In the genomic region with DNA sequence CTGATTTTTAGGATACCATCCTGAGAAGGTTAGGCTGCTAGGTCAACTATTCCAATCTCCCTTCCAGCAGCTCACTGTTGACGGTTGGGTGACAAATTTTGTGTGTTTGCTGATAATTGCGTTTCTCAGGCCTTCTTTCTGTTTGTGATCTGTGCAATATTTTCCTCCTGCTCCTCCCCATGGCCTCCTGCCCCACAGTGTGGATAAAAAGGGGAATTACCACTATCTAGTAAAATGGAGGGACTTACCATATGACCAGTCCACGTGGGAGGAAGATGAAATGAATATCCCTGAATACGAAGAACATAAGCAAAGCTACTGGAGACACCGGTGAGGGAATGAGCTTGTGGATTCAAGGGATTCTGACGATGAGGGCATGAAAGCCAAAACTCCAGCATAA, we compare ENCODE assay signal across 1 cellular context.
TF ChIP-seq lines count a peak whose summit lies in the region.

No MANE protein-coding gene starts in this region.

TF ChIP-seq in HepG2, 621 proteins besides CTCF, POLR2A, EP300 and RAD21 (continues in another document):
- TF ChIP-seq, protein P1, sequence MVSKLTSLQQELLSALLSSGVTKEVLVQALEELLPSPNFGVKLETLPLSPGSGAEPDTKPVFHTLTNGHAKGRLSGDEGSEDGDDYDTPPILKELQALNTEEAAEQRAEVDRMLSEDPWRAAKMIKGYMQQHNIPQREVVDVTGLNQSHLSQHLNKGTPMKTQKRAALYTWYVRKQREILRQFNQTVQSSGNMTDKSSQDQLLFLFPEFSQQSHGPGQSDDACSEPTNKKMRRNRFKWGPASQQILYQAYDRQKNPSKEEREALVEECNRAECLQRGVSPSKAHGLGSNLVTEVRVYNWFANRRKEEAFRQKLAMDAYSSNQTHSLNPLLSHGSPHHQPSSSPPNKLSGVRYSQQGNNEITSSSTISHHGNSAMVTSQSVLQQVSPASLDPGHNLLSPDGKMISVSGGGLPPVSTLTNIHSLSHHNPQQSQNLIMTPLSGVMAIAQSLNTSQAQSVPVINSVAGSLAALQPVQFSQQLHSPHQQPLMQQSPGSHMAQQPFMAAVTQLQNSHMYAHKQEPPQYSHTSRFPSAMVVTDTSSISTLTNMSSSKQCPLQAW (CRISPR knock-in tag; IDR thresholded peaks at IDR 0.05): no peak
- TF ChIP-seq, protein P2, sequence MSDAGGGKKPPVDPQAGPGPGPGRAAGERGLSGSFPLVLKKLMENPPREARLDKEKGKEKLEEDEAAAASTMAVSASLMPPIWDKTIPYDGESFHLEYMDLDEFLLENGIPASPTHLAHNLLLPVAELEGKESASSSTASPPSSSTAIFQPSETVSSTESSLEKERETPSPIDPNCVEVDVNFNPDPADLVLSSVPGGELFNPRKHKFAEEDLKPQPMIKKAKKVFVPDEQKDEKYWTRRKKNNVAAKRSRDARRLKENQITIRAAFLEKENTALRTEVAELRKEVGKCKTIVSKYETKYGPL (CRISPR knock-in tag; IDR thresholded peaks at IDR 0.05): no peak
- TF ChIP-seq SAP130 (CRISPR knock-in tag; IDR thresholded peaks at IDR 0.05; ENCODE audit: low read depth): 0 out of 2 replicates have a peak, but pooled peaks have one; percentile 9
- no peak for TF ChIP-seq KDM3A (CRISPR knock-in tag; IDR thresholded peaks at IDR 0.05; ENCODE audit: low read depth)
- TF ChIP-seq ZBTB8A (CRISPR knock-in tag; IDR thresholded peaks at IDR 0.05; ENCODE audit: borderline replicate concordance, low read depth): no peak
- TF ChIP-seq PPARG (CRISPR knock-in tag; conservative IDR thresholded peaks at IDR 0.05): no peak
- no peak for TF ChIP-seq ZNF816 (CRISPR knock-in tag; IDR thresholded peaks at IDR 0.05; ENCODE audit: borderline replicate concordance)
- TF ChIP-seq, protein P3, sequence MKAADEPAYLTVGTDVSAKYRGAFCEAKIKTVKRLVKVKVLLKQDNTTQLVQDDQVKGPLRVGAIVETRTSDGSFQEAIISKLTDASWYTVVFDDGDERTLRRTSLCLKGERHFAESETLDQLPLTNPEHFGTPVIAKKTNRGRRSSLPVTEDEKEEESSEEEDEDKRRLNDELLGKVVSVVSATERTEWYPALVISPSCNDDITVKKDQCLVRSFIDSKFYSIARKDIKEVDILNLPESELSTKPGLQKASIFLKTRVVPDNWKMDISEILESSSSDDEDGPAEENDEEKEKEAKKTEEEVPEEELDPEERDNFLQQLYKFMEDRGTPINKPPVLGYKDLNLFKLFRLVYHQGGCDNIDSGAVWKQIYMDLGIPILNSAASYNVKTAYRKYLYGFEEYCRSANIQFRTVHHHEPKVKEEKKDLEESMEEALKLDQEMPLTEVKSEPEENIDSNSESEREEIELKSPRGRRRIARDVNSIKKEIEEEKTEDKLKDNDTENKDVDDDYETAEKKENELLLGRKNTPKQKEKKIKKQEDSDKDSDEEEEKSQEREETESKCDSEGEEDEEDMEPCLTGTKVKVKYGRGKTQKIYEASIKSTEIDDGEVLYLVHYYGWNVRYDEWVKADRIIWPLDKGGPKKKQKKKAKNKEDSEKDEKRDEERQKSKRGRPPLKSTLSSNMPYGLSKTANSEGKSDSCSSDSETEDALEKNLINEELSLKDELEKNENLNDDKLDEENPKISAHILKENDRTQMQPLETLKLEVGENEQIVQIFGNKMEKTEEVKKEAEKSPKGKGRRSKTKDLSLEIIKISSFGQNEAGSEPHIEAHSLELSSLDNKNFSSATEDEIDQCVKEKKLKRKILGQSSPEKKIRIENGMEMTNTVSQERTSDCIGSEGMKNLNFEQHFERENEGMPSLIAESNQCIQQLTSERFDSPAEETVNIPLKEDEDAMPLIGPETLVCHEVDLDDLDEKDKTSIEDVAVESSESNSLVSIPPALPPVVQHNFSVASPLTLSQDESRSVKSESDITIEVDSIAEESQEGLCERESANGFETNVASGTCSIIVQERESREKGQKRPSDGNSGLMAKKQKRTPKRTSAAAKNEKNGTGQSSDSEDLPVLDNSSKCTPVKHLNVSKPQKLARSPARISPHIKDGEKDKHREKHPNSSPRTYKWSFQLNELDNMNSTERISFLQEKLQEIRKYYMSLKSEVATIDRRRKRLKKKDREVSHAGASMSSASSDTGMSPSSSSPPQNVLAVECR (CRISPR knock-in tag; IDR thresholded peaks at IDR 0.05; ENCODE audit: borderline replicate concordance): no peak; the same call in 1 of the 2 replicates
- TF ChIP-seq, protein P4, sequence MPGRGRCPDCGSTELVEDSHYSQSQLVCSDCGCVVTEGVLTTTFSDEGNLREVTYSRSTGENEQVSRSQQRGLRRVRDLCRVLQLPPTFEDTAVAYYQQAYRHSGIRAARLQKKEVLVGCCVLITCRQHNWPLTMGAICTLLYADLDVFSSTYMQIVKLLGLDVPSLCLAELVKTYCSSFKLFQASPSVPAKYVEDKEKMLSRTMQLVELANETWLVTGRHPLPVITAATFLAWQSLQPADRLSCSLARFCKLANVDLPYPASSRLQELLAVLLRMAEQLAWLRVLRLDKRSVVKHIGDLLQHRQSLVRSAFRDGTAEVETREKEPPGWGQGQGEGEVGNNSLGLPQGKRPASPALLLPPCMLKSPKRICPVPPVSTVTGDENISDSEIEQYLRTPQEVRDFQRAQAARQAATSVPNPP (CRISPR knock-in tag; IDR thresholded peaks at IDR 0.05): no peak
- TF ChIP-seq PAF1 (CRISPR knock-in tag; IDR thresholded peaks at IDR 0.05): no peak
- no peak for TF ChIP-seq ZC3H4 (CRISPR knock-in tag; IDR thresholded peaks at IDR 0.05; ENCODE audit: borderline replicate concordance)
- no peak for TF ChIP-seq CREB1 (IDR thresholded peaks at IDR 0.05)
- TF ChIP-seq CREB1 (CRISPR knock-in tag; IDR thresholded peaks at IDR 0.05): no peak
- TF ChIP-seq, protein P5, sequence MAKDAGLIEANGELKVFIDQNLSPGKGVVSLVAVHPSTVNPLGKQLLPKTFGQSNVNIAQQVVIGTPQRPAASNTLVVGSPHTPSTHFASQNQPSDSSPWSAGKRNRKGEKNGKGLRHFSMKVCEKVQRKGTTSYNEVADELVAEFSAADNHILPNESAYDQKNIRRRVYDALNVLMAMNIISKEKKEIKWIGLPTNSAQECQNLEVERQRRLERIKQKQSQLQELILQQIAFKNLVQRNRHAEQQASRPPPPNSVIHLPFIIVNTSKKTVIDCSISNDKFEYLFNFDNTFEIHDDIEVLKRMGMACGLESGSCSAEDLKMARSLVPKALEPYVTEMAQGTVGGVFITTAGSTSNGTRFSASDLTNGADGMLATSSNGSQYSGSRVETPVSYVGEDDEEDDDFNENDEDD (CRISPR knock-in tag; IDR thresholded peaks at IDR 0.05; ENCODE audit: borderline replicate concordance): 0 out of 2 replicates have a peak, but pooled peaks have one; percentile 39
- TF ChIP-seq TGIF2 (CRISPR knock-in tag; IDR thresholded peaks at IDR 0.05): no peak
- no peak for TF ChIP-seq ZNF7 (CRISPR knock-in tag; IDR thresholded peaks at IDR 0.05)
- TF ChIP-seq SIN3A (IDR thresholded peaks at IDR 0.05; ENCODE audit: borderline replicate concordance, low read depth, low read length): no peak
- TF ChIP-seq, protein P6, sequence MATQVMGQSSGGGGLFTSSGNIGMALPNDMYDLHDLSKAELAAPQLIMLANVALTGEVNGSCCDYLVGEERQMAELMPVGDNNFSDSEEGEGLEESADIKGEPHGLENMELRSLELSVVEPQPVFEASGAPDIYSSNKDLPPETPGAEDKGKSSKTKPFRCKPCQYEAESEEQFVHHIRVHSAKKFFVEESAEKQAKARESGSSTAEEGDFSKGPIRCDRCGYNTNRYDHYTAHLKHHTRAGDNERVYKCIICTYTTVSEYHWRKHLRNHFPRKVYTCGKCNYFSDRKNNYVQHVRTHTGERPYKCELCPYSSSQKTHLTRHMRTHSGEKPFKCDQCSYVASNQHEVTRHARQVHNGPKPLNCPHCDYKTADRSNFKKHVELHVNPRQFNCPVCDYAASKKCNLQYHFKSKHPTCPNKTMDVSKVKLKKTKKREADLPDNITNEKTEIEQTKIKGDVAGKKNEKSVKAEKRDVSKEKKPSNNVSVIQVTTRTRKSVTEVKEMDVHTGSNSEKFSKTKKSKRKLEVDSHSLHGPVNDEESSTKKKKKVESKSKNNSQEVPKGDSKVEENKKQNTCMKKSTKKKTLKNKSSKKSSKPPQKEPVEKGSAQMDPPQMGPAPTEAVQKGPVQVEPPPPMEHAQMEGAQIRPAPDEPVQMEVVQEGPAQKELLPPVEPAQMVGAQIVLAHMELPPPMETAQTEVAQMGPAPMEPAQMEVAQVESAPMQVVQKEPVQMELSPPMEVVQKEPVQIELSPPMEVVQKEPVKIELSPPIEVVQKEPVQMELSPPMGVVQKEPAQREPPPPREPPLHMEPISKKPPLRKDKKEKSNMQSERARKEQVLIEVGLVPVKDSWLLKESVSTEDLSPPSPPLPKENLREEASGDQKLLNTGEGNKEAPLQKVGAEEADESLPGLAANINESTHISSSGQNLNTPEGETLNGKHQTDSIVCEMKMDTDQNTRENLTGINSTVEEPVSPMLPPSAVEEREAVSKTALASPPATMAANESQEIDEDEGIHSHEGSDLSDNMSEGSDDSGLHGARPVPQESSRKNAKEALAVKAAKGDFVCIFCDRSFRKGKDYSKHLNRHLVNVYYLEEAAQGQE (IDR thresholded peaks at IDR 0.05; ENCODE audit: borderline replicate concordance in 1 of 2, low read depth in 1 of 2, low read length in 2 of 2): no peak
- TF ChIP-seq NR2F1 (CRISPR knock-in tag; IDR thresholded peaks at IDR 0.05): no peak
- no peak for TF ChIP-seq SYNCRIP (IDR thresholded peaks at IDR 0.05; ENCODE audit: insufficient read depth, low read depth, low read length)
- no peak for TF ChIP-seq LCORL (IDR thresholded peaks at IDR 0.05)
- TF ChIP-seq LCORL (CRISPR knock-in tag; IDR thresholded peaks at IDR 0.05): 0 out of 2 replicates have a peak, but pooled peaks have one; percentile 52
- TF ChIP-seq NFE2 (CRISPR knock-in tag; IDR thresholded peaks at IDR 0.05): no peak
- TF ChIP-seq STAG1 (CRISPR knock-in tag; IDR thresholded peaks at IDR 0.05): peak; percentile 90
- TF ChIP-seq, protein P7, sequence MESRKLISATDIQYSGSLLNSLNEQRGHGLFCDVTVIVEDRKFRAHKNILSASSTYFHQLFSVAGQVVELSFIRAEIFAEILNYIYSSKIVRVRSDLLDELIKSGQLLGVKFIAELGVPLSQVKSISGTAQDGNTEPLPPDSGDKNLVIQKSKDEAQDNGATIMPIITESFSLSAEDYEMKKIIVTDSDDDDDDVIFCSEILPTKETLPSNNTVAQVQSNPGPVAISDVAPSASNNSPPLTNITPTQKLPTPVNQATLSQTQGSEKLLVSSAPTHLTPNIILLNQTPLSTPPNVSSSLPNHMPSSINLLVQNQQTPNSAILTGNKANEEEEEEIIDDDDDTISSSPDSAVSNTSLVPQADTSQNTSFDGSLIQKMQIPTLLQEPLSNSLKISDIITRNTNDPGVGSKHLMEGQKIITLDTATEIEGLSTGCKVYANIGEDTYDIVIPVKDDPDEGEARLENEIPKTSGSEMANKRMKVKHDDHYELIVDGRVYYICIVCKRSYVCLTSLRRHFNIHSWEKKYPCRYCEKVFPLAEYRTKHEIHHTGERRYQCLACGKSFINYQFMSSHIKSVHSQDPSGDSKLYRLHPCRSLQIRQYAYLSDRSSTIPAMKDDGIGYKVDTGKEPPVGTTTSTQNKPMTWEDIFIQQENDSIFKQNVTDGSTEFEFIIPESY (CRISPR knock-in tag; IDR thresholded peaks at IDR 0.05): no peak
- TF ChIP-seq ESRRA (CRISPR knock-in tag; IDR thresholded peaks at IDR 0.05; ENCODE audit: low read depth): no peak
- TF ChIP-seq, protein P8, sequence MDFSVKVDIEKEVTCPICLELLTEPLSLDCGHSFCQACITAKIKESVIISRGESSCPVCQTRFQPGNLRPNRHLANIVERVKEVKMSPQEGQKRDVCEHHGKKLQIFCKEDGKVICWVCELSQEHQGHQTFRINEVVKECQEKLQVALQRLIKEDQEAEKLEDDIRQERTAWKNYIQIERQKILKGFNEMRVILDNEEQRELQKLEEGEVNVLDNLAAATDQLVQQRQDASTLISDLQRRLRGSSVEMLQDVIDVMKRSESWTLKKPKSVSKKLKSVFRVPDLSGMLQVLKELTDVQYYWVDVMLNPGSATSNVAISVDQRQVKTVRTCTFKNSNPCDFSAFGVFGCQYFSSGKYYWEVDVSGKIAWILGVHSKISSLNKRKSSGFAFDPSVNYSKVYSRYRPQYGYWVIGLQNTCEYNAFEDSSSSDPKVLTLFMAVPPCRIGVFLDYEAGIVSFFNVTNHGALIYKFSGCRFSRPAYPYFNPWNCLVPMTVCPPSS (IDR thresholded peaks at IDR 0.05): no peak
- TF ChIP-seq, protein P9, sequence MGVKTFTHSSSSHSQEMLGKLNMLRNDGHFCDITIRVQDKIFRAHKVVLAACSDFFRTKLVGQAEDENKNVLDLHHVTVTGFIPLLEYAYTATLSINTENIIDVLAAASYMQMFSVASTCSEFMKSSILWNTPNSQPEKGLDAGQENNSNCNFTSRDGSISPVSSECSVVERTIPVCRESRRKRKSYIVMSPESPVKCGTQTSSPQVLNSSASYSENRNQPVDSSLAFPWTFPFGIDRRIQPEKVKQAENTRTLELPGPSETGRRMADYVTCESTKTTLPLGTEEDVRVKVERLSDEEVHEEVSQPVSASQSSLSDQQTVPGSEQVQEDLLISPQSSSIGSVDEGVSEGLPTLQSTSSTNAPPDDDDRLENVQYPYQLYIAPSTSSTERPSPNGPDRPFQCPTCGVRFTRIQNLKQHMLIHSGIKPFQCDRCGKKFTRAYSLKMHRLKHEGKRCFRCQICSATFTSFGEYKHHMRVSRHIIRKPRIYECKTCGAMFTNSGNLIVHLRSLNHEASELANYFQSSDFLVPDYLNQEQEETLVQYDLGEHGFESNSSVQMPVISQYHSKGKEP (CRISPR knock-in tag; IDR thresholded peaks at IDR 0.05): no peak
- TF ChIP-seq MIXL1 (CRISPR knock-in tag; IDR thresholded peaks at IDR 0.05): 0 out of 2 replicates have a peak, but pooled peaks have one; percentile 15
- no peak for TF ChIP-seq KAT8 (CRISPR knock-in tag; IDR thresholded peaks at IDR 0.05)
- TF ChIP-seq RFX3 (CRISPR knock-in tag; IDR thresholded peaks at IDR 0.05): no peak
- TF ChIP-seq ZBTB3 (CRISPR knock-in tag; IDR thresholded peaks at IDR 0.05; ENCODE audit: borderline replicate concordance, low read depth): no peak
- TF ChIP-seq, protein P10, sequence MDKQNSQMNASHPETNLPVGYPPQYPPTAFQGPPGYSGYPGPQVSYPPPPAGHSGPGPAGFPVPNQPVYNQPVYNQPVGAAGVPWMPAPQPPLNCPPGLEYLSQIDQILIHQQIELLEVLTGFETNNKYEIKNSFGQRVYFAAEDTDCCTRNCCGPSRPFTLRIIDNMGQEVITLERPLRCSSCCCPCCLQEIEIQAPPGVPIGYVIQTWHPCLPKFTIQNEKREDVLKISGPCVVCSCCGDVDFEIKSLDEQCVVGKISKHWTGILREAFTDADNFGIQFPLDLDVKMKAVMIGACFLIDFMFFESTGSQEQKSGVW (CRISPR knock-in tag; IDR thresholded peaks at IDR 0.05; ENCODE audit: borderline replicate concordance): no peak
